In genomic region chr1:226097866-226098625, GRCh38 we compare ENCODE assay signal across 19 cellular contexts. TPM values are rescaled to one million over a fixed set of nuclear protein-coding genes. Genes with fewer than 3 reads are reported as not detected.
DNase-seq lines count a peak whose midpoint lies in the region; TF ChIP-seq lines count a peak whose summit lies in the region.
"Had no signal": no experiment of that assay in that cellular context is flagged by ENCODE, and none has a peak within 500 bp of the region (broad histone marks: within the 10 kb centered on the region; RNA-seq: fewer than 3 reads in every experiment).

No MANE protein-coding gene starts in this region.

- H3K4me1 ChIP-seq in tibial artery (peaks cover 0 to 10% (median 0%) of the 10 kb centered on the region in 4 donors), uterus (peaks cover 0 to 3% of the 10 kb centered on the region in 2 donors)

- in situ Hi-C loops in astrocyte of the spinal cord (cut with HindIII; ENCODE audit: low sequenced_read_pairs), result no loop called here

- TF ChIP-seq POLR2A in uterus (IDR thresholded peaks at IDR 0.05), result no peak

- DNase-seq in A172 (ENCODE audit: low spot score) (peak; percentile 59), HCEC 1CT (peak; percentile 42), astrocyte of the spinal cord (ENCODE audit: low read depth, low spot score) (peak; percentile 64), fibroblast of peridontal ligament (ENCODE audit: extremely low read depth) (peak; percentile 71), SHP77 treated with DMSO at 0.1 percent for 48 hours (lab: John Stamatoyannopoulos, UW) (no peak), tibial artery (no peak), uterus (no peak)
- DNase-seq in activated CD4-positive, alpha-beta T cell treated with anti-CD3 and anti-CD28 coated beads, Interleukin-2, amount 50 U/mL, for 48 hours, result no peak
- DNase-seq: ACHN; activated naive CD8-positive, alpha-beta T cell treated with anti-CD3 and anti-CD28 coated beads, Interleukin-2, amount 10 ng/mL, durations not matched to agents 7 days and 5 days; activated T-cell treated with anti-CD3 and anti-CD28 coated beads for 4 hours; KG1; midbrain; NCI-H446; stimulated activated naive CD4-positive, alpha-beta T cell; T-helper 1 cell; upper lobe of left lung had no signal

- TF ChIP-seq CTCF in astrocyte of the spinal cord (IDR thresholded peaks at IDR 0.05; ENCODE audit: low read depth, low read length), result no peak
- no peak for TF ChIP-seq CTCF in tibial artery (IDR thresholded peaks at IDR 0.05)
- no peak for TF ChIP-seq CTCF in uterus (IDR thresholded peaks at IDR 0.05)

- H3K27me3 ChIP-seq in tibial artery (no peaks in the 10 kb centered on the region), uterus (no peaks in the 10 kb centered on the region)
- H3K27me3 ChIP-seq: upper lobe of left lung had no signal

- H3K9me3 ChIP-seq in tibial artery (no peaks in the 10 kb centered on the region), uterus (no peaks in the 10 kb centered on the region)
- H3K9me3 ChIP-seq: gastroesophageal sphincter, upper lobe of left lung had no signal

- H3K36me3 ChIP-seq in tibial artery, result no peaks in the 10 kb centered on the region
- no peaks in the 10 kb centered on the region for H3K36me3 ChIP-seq in uterus
- H3K36me3 ChIP-seq: gastroesophageal sphincter, upper lobe of left lung had no signal

- no peak overlapping the region for H3K4me3 ChIP-seq in astrocyte of the spinal cord (ENCODE audit: low read depth, low read length)
- H3K4me3 ChIP-seq in tibial artery, result no peak overlapping the region
- no peak overlapping the region for H3K4me3 ChIP-seq in uterus
- H3K4me3 ChIP-seq: gastroesophageal sphincter, skin epidermis, upper lobe of left lung had no signal

- H3K27ac ChIP-seq in tibial artery (no peak overlapping the region), uterus (no peak overlapping the region)
- H3K27ac ChIP-seq: gastroesophageal sphincter, upper lobe of left lung had no signal

- intact Hi-C loops in tibial artery (cut with DNase I; ENCODE audit: low total_unique reads), result no loop called here
- intact Hi-C loops in uterus (cut with DNase I; ENCODE audit: low total_unique reads), result no loop called here

RNA-seq across cellular contexts. Expression of gene H3-3A, which starts 35.5 kb away (rescaled TPM):
- total RNA-seq in A172 (2014; rRNA removed; shearing (Covaris generic)), result 429 and 466 TPM in 2 replicates
- 100 to 1,000 TPM; 261 to 572 (median 348) TPM for total RNA-seq in uterus

Comparison
In these comparisons a context has a peak if more than half of its experiments do, and no peak if none do; other contexts are left out.
1. DNase-seq: peak in A172 (single experiment), HCEC 1CT (single experiment), astrocyte of the spinal cord (single experiment) and fibroblast of peridontal ligament (single experiment); none in SHP77 treated with DMSO at 0.1 percent for 48 hours (single experiment), tibial artery (0 of 2), activated CD4-positive, alpha-beta T cell treated with anti-CD3 and anti-CD28 coated beads, Interleukin-2, amount 50 U/mL, for 48 hours (0 of 2) and uterus (0 of 2).